In genomic region chr4:36218121-36218520, GRCh38 we compare ENCODE assay signal across 15 cellular contexts.
DNase-seq lines count a peak whose midpoint lies in the region; ATAC-seq and TF ChIP-seq lines count a peak whose summit lies in the region.
"Had no signal": no experiment of that assay in that cellular context is flagged by ENCODE, and none has a peak within 500 bp of the region (broad histone marks: within the 10 kb centered on the region; RNA-seq: fewer than 3 reads in every experiment).

No MANE protein-coding gene starts in this region.

- no peaks in the 10 kb centered on the region for H3K9me3 ChIP-seq in tibial artery
- H3K9me3 ChIP-seq: gastrocnemius medialis, mucosa of descending colon, psoas muscle had no signal

- H3K4me1 Mint-ChIP-seq in effector memory CD8-positive, alpha-beta T cell (ENCODE audit: low read depth in 2 of 2), result peaks cover 39 to 60% of the 10 kb centered on the region in 2 donors
- H3K4me1 Mint-ChIP-seq: endodermal cell had no signal

- H3K27ac ChIP-seq in tibial artery, result no peak overlapping the region
- H3K27ac ChIP-seq: gastrocnemius medialis, psoas muscle had no signal

- peak overlapping the region; percentile 6 to 9 for H3K27ac Mint-ChIP-seq in effector memory CD8-positive, alpha-beta T cell
- H3K27ac Mint-ChIP-seq: endodermal cell had no signal

- DNase-seq in effector memory CD8-positive, alpha-beta T cell, result no peak
- no peak for DNase-seq in activated effector memory CD4-positive, alpha-beta T cell treated with anti-CD3 and anti-CD28 coated beads, Interleukin-2, amount 50 U/mL, for 16 hours
- DNase-seq in tibial artery (no peak), GM20000 (ENCODE audit: low spot score) (no peak)
- DNase-seq: activated CD4-positive, CD25-positive, alpha-beta regulatory T cell treated with anti-CD3 and anti-CD28 coated beads, Interleukin-2, amount 50 U/mL, for 72 hours; activated T-cell treated with anti-CD3 and anti-CD28 coated beads, Interleukin-2, amount 50 U/mL, for 72 hours; EL; endodermal cell; gastrocnemius medialis; mucosa of descending colon; psoas muscle had no signal

- ATAC-seq in GM18502 (IDR thresholded peaks at IDR 0.05; ENCODE audit: poor library complexity, unreplicated experiment), result peak; percentile 76
- peak; percentile 56 for ATAC-seq in GM21528 (IDR thresholded peaks at IDR 0.05; ENCODE audit: low FRiP score, unreplicated experiment)
- ATAC-seq in HG03342 (IDR thresholded peaks at IDR 0.05; ENCODE audit: unreplicated experiment), result peak; percentile 50
- no peak for ATAC-seq in effector memory CD8-positive, alpha-beta T cell (replicated peaks)
- ATAC-seq in HG03097 (IDR thresholded peaks at IDR 0.05; ENCODE audit: low FRiP score, unreplicated experiment), result no peak
- ATAC-seq: activated T-cell treated with anti-CD3 and anti-CD28 coated beads, Interleukin-2, amount 50 U/mL, for 72 hours; gastrocnemius medialis; mucosa of descending colon; psoas muscle had no signal

- no peaks in the 10 kb centered on the region for H3K27me3 Mint-ChIP-seq in effector memory CD8-positive, alpha-beta T cell

- no peaks in the 10 kb centered on the region for H3K36me3 ChIP-seq in tibial artery
- H3K36me3 ChIP-seq: gastrocnemius medialis had no signal

- no peaks in the 10 kb centered on the region for H3K27me3 ChIP-seq in tibial artery
- H3K27me3 ChIP-seq: gastrocnemius medialis had no signal

- TF ChIP-seq CTCF in tibial artery (IDR thresholded peaks at IDR 0.05) (no peak), GM20000 (IDR thresholded peaks at IDR 0.05; ENCODE audit: extremely low read depth, missing control alignments) (no peak)

- H3K9me3 Mint-ChIP-seq in effector memory CD8-positive, alpha-beta T cell, result no peaks in the 10 kb centered on the region
- H3K9me3 Mint-ChIP-seq: activated T-cell treated with anti-CD3 and anti-CD28 coated beads, Interleukin-2, amount 50 U/mL, for 72 hours; endodermal cell had no signal

- peak overlapping the region; percentile 35 to 60 for H3K4me3 Mint-ChIP-seq in effector memory CD8-positive, alpha-beta T cell
- H3K4me3 Mint-ChIP-seq: endodermal cell had no signal

- no peak overlapping the region for H3K4me3 ChIP-seq in tibial artery
- H3K4me3 ChIP-seq: gastrocnemius medialis, mucosa of descending colon, psoas muscle had no signal

- H3K4me1 ChIP-seq in tibial artery, result no peaks in the 10 kb centered on the region
- H3K4me1 ChIP-seq: gastrocnemius medialis, psoas muscle had no signal

- intact Hi-C loops in tibial artery (cut with DNase I; ENCODE audit: low total_unique reads), result no loop called here

- peaks cover 19% of the 10 kb centered on the region for H3K36me3 Mint-ChIP-seq in effector memory CD8-positive, alpha-beta T cell (ENCODE audit: insufficient read depth)

Comparison
In these comparisons a context has a peak if more than half of its experiments do, and no peak if none do; other contexts are left out.
1. ATAC-seq: peak in GM18502 (single experiment), GM21528 (single experiment) and HG03342 (single experiment); none in effector memory CD8-positive, alpha-beta T cell (single experiment) and HG03097 (single experiment).